9 cellular contexts compared by ENCODE assay signal in the genomic region with DNA sequence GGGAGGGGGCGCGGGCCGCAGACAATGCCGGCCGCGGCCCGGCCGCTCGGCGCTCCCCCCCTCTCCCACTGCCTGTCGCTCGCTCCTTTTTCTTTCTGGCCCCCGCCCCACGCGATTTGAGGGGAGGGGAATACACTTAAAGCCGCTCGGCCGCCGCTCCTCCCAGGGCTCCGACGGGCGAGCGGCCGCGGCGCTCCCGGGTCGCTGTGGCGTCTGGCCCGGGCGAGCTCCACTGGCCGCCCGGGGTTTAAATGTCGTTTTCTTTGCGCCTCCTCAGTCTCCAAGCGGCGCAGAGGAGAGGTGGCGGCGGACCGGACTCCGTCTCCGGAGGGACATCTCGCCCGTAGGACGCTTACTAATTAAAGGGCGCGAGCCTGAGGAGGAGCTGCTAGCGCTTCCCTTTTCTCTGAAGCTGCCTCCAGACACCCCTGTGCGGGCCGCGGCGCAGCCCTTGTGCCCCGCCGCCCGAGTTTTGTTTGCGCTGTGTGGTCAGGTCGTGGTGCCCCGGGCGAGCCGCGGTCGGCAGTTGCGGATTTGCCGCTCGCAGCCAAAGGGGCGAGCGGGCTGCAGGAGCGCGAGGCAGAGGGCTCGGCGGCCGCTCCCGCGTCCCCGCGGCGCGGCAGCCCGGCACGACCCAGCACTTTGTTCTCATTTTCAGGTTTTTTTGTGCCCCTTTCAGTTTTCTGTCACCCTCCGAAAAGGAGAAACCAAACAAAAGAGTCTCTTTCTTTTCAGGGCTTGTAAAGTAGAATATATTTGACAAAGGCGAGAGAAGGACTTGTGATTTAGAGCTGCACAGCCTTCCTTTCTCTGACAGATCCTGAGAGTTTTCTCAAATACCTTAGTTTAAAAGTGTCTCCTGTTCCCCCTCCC. TPM values are rescaled to one million over a fixed set of nuclear protein-coding genes. Genes with fewer than 3 reads are reported as not detected.
DNase-seq lines count a peak whose midpoint lies in the region; ATAC-seq, FAIRE-seq and TF ChIP-seq lines count a peak whose summit lies in the region.
"Had no signal": no experiment of that assay in that cellular context is flagged by ENCODE, and none has a peak within 500 bp of the region (broad histone marks: within the 10 kb centered on the region; RNA-seq: fewer than 3 reads in every experiment).

No MANE protein-coding gene starts in this region.

- no peaks in the 10 kb centered on the region for H3K27me3 ChIP-seq in neural cell (ENCODE audit: insufficient read depth, low read depth, low read length)

- no peaks in the 10 kb centered on the region for H3K36me3 ChIP-seq in neural cell (ENCODE audit: insufficient read depth, low read length)

- peaks cover 21% of the 10 kb centered on the region for H3K4me1 Mint-ChIP-seq in activated T-helper 17 cell treated with anti-CD3 and anti-CD28 coated beads, Interleukin-2, amount 50 U/mL, for 72 hours

- peak overlapping the region; percentile 63 for H3K27ac Mint-ChIP-seq in activated T-helper 17 cell treated with anti-CD3 and anti-CD28 coated beads, Interleukin-2, amount 50 U/mL, for 72 hours

- peak; percentile 41 for TF ChIP-seq RAD21 in neural cell (conservative IDR thresholded peaks at IDR 0.05)

- peak overlapping the region; percentile 90 for H3K4me2 ChIP-seq in neural cell (ENCODE audit: low read length)

- peaks cover 27% of the 10 kb centered on the region for H3K36me3 Mint-ChIP-seq in activated T-helper 17 cell treated with anti-CD3 and anti-CD28 coated beads, Interleukin-2, amount 50 U/mL, for 72 hours (ENCODE audit: low read depth)

- H4K20me1 ChIP-seq in neural cell (ENCODE audit: insufficient read depth), result peaks cover 29% of the 10 kb centered on the region

- DNase-seq in DMS 273 (lab: John Stamatoyannopoulos, UW; ENCODE audit: unreplicated experiment), result peak; percentile 81
- no peak for DNase-seq in DMS 273 treated with DMSO at 0.1 percent for 48 hours (lab: John Stamatoyannopoulos, UW)
- peak; percentile 9 for DNase-seq in NCI-H748 treated with DMSO at 0.1 percent for 48 hours (lab: John Stamatoyannopoulos, UW)
- peak; percentile 42 for DNase-seq in fibroblast of villous mesenchyme (ENCODE audit: low read depth)
- DNase-seq in GM10266 (ENCODE audit: extremely low spot score), result no peak
- no peak for DNase-seq in RCC 7860 (ENCODE audit: low spot score)

- H3K4me3 Mint-ChIP-seq in activated T-helper 17 cell treated with anti-CD3 and anti-CD28 coated beads, Interleukin-2, amount 50 U/mL, for 72 hours, result peak overlapping the region; percentile 83

- peak overlapping the region; percentile 94 for H3K9ac ChIP-seq in neural cell (ENCODE audit: low read length)

- no peak for FAIRE-seq in RCC 7860 (lab: Jason Lieb, UNC)

- no peak overlapping the region for H2AFZ ChIP-seq in neural cell (ENCODE audit: low read depth, low read length)

- peak overlapping the region; percentile 91 for H3K27ac ChIP-seq in neural cell (ENCODE audit: low read length)
- H3K27ac ChIP-seq: 22Rv1 had no signal

- no peaks in the 10 kb centered on the region for H3K9me3 Mint-ChIP-seq in activated T-helper 17 cell treated with anti-CD3 and anti-CD28 coated beads, Interleukin-2, amount 50 U/mL, for 72 hours

- H3K79me2 ChIP-seq in neural cell (replicated peaks; ENCODE audit: insufficient read depth, low read length), result peaks cover 70% of the 10 kb centered on the region

- peaks cover 16% of the 10 kb centered on the region for H3F3A ChIP-seq in neural cell (ENCODE audit: insufficient read depth, low read length, poor library complexity, severe bottlenecking)

- TF ChIP-seq EP300 in neural cell (conservative IDR thresholded peaks at IDR 0.05; ENCODE audit: poor library complexity, severe bottlenecking), result no peak

- no peak for ATAC-seq in activated T-helper 17 cell treated with anti-CD3 and anti-CD28 coated beads, Interleukin-2, amount 50 U/mL, for 72 hours (replicated peaks)

- H3K9me3 ChIP-seq in neural cell (ENCODE audit: low read length), result no peaks in the 10 kb centered on the region

- H3K27me3 Mint-ChIP-seq in activated T-helper 17 cell treated with anti-CD3 and anti-CD28 coated beads, Interleukin-2, amount 50 U/mL, for 72 hours, result peaks cover 11% of the 10 kb centered on the region

- H3K4me3 ChIP-seq in fibroblast of villous mesenchyme (ENCODE audit: low read depth, low read length), result peak overlapping the region; percentile 91
- H3K4me3 ChIP-seq in neural cell (ENCODE audit: low read length), result peak overlapping the region; percentile 96

- H3K9me2 ChIP-seq in neural cell (ENCODE audit: insufficient read depth, low read length), result no peaks in the 10 kb centered on the region

- no peak for TF ChIP-seq CTCF in fibroblast of villous mesenchyme (IDR thresholded peaks at IDR 0.05; ENCODE audit: insufficient read depth, low read depth, low read length)
- TF ChIP-seq CTCF in neural cell (IDR thresholded peaks at IDR 0.05; ENCODE audit: poor library complexity, severe bottlenecking), result no peak
- TF ChIP-seq CTCF in GM10266 (IDR thresholded peaks at IDR 0.05; ENCODE audit: control insufficient read depth, insufficient read depth, low read depth, missing control alignments), result no peak

TF ChIP-seq in neural cell, 6 proteins besides CTCF, POLR2A, EP300 and RAD21:
- TF ChIP-seq POLR2AphosphoS5 (IDR thresholded peaks at IDR 0.05), result peak; percentile 44
- TF ChIP-seq MXI1 (conservative IDR thresholded peaks at IDR 0.05; ENCODE audit: poor library complexity, severe bottlenecking), result no peak
- peak; percentile 25 for TF ChIP-seq TAF1 (IDR thresholded peaks at IDR 0.05; ENCODE audit: low read depth)
- TF ChIP-seq, protein P1, sequence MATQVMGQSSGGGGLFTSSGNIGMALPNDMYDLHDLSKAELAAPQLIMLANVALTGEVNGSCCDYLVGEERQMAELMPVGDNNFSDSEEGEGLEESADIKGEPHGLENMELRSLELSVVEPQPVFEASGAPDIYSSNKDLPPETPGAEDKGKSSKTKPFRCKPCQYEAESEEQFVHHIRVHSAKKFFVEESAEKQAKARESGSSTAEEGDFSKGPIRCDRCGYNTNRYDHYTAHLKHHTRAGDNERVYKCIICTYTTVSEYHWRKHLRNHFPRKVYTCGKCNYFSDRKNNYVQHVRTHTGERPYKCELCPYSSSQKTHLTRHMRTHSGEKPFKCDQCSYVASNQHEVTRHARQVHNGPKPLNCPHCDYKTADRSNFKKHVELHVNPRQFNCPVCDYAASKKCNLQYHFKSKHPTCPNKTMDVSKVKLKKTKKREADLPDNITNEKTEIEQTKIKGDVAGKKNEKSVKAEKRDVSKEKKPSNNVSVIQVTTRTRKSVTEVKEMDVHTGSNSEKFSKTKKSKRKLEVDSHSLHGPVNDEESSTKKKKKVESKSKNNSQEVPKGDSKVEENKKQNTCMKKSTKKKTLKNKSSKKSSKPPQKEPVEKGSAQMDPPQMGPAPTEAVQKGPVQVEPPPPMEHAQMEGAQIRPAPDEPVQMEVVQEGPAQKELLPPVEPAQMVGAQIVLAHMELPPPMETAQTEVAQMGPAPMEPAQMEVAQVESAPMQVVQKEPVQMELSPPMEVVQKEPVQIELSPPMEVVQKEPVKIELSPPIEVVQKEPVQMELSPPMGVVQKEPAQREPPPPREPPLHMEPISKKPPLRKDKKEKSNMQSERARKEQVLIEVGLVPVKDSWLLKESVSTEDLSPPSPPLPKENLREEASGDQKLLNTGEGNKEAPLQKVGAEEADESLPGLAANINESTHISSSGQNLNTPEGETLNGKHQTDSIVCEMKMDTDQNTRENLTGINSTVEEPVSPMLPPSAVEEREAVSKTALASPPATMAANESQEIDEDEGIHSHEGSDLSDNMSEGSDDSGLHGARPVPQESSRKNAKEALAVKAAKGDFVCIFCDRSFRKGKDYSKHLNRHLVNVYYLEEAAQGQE (IDR thresholded peaks at IDR 0.05; ENCODE audit: borderline replicate concordance), result peak; percentile 60
- TF ChIP-seq SMC3 (conservative IDR thresholded peaks at IDR 0.05; ENCODE audit: poor library complexity), result peak; percentile 35
TF ChIP-seq in neural cell: peak in this region for 4.

RNA-seq across cellular contexts. Expression of gene ZSWIM6, which starts 1.5 kb away (rescaled TPM):
- 1 to 10 TPM; 3.2 to 4.9 TPM for total RNA-seq in activated T-helper 17 cell treated with anti-CD3 and anti-CD28 coated beads, Interleukin-2, amount 50 U/mL, for 72 hours
- 9.0 and 16.4 TPM in 2 replicates for total RNA-seq in fibroblast of villous mesenchyme
- 43.6 and 43.8 TPM in 2 replicates for polyA plus RNA-seq in neural cell
- 103 and 112 TPM in 2 replicates for polyA minus RNA-seq in neural cell

Comparison
In these comparisons a context has a peak if more than half of its experiments do, and no peak if none do; other contexts are left out.
1. DNase-seq: peak in DMS 273 (single experiment), NCI-H748 treated with DMSO at 0.1 percent for 48 hours (single experiment) and fibroblast of villous mesenchyme (single experiment); none in DMS 273 treated with DMSO at 0.1 percent for 48 hours (single experiment), GM10266 (single experiment) and RCC 7860 (single experiment).